ENCODE assay signal across 15 cellular contexts in genomic region chrX:44071070-44071645, GRCh38.
"Had no signal": no experiment of that assay in that cellular context is flagged by ENCODE, and none has a peak within 500 bp of the region (broad histone marks: within the 10 kb centered on the region; RNA-seq: fewer than 3 reads in every experiment).

No MANE protein-coding gene starts in this region.

- H3K36me3 Mint-ChIP-seq: activated naive CD8-positive, alpha-beta T cell treated with anti-CD3 and anti-CD28 coated beads, Interleukin-2, amount 10 ng/mL, durations not matched to agents 7 days and 5 days; natural killer cell; T-cell had no signal

- H3K4me1 Mint-ChIP-seq: activated naive CD8-positive, alpha-beta T cell treated with anti-CD3 and anti-CD28 coated beads, Interleukin-2, amount 10 ng/mL, durations not matched to agents 7 days and 5 days; stimulated activated naive CD8-positive, alpha-beta T cell treated with anti-CD3 and anti-CD28 coated beads, Interleukin-15, amount 100 ng/mL, for 72 hours had no signal

- H3K9me3 ChIP-seq: upper lobe of left lung had no signal

- H3K9me3 Mint-ChIP-seq: activated naive CD8-positive, alpha-beta T cell treated with anti-CD3 and anti-CD28 coated beads, Interleukin-2, amount 10 ng/mL, durations not matched to agents 7 days and 5 days; immature natural killer cell; natural killer cell; stimulated activated naive CD8-positive, alpha-beta T cell treated with anti-CD3 and anti-CD28 coated beads, Interleukin-15, amount 100 ng/mL, for 72 hours had no signal

- DNase-seq: activated naive CD4-positive, alpha-beta T cell; activated naive CD8-positive, alpha-beta T cell treated with anti-CD3 and anti-CD28 coated beads, Interleukin-2, amount 10 ng/mL, durations not matched to agents 7 days and 5 days; activated T-cell treated with anti-CD3 and anti-CD28 coated beads for 4 hours; foreskin melanocyte; immature natural killer cell; natural killer cell; small intestine; stimulated activated naive CD8-positive, alpha-beta T cell treated with anti-CD3 and anti-CD28 coated beads, Interleukin-15, amount 100 ng/mL, for 72 hours; T-cell; T-helper 9 cell; upper lobe of left lung had no signal

- H3K27ac Mint-ChIP-seq: activated naive CD8-positive, alpha-beta T cell treated with anti-CD3 and anti-CD28 coated beads, Interleukin-2, amount 10 ng/mL, durations not matched to agents 7 days and 5 days; immature natural killer cell; natural killer cell; stimulated activated naive CD8-positive, alpha-beta T cell treated with anti-CD3 and anti-CD28 coated beads, Interleukin-15, amount 100 ng/mL, for 72 hours; T-cell had no signal

- H3K27ac ChIP-seq: upper lobe of left lung had no signal

- H3K36me3 ChIP-seq: upper lobe of left lung had no signal

- H3K4me1 ChIP-seq: upper lobe of left lung had no signal

- ATAC-seq: activated CD4-positive, CD25-positive, alpha-beta regulatory T cell treated with anti-CD3 and anti-CD28 coated beads, Interleukin-2, amount 50 U/mL, for 24 hours; esophagus mucosa; natural killer cell; stimulated activated naive CD8-positive, alpha-beta T cell treated with anti-CD3 and anti-CD28 coated beads, Interleukin-15, amount 100 ng/mL, for 72 hours; T-cell had no signal

- H3K27me3 ChIP-seq: upper lobe of left lung had no signal

- H3K4me3 Mint-ChIP-seq: activated naive CD8-positive, alpha-beta T cell treated with anti-CD3 and anti-CD28 coated beads, Interleukin-2, amount 10 ng/mL, durations not matched to agents 7 days and 5 days; immature natural killer cell; natural killer cell; stimulated activated naive CD8-positive, alpha-beta T cell treated with anti-CD3 and anti-CD28 coated beads, Interleukin-15, amount 100 ng/mL, for 72 hours; T-cell had no signal

- H3K4me3 ChIP-seq: upper lobe of left lung had no signal

- H3K27me3 Mint-ChIP-seq: activated naive CD8-positive, alpha-beta T cell treated with anti-CD3 and anti-CD28 coated beads, Interleukin-2, amount 10 ng/mL, durations not matched to agents 7 days and 5 days; stimulated activated naive CD8-positive, alpha-beta T cell treated with anti-CD3 and anti-CD28 coated beads, Interleukin-15, amount 100 ng/mL, for 72 hours had no signal

- FAIRE-seq: bronchial epithelial cell, endometrium, small intestine had no signal
